ENCODE assay signal across 8 cellular contexts in the genomic region with DNA sequence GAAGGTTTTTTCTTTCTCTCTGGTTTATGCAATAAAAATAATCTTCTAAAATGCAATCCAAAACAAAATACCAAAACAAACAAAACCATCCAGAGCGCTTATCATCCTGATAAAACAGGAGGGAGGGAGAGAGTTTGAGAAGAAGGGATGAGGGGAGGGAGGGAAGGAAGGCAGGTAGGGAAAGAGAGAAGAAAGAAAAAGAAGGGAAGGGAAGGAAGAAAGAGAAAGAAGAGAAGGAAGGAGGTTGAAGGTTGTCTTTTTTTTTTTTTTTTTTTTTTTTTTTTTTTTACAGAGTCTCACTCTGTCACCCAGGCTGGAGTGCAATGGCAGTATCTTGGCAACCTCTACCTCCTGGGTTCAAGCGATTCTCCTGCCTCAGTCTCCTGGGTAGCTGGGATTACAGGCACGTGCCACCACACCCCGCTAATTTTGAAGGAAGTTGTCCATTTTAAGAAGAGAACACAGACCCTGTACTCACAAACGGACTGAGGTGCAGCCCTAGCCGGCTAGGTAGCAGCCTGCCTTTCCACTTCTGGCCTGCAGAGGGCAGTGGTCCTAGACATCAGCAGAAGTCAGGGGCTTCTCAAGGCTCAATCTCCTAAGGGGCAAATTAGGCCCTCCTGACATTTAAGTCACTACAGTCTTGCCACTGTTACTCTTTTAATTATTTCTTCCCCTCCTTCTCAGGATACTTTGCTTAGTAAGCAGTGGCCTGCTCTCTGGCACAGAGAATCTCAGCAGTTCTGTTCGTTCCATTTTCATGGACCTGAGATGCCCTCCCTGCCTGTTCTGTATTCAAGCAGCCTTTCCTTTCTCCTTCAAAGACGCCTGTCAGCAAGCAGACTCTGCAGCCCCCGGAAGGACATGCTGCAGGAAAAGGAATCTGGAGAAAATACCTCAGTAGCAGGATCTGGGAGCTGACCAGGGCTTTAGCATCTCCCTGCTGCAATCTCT.
DNase-seq lines count a peak whose midpoint lies in the region; ATAC-seq and TF ChIP-seq lines count a peak whose summit lies in the region.

No MANE protein-coding gene starts in this region.

- H4K20me1 ChIP-seq in osteoblast (ENCODE audit: insufficient read depth, low read length) = no peaks in the 10 kb centered on the region

- H3K27ac ChIP-seq in Peyer's patch = no peak overlapping the region
- no peak overlapping the region for H3K27ac ChIP-seq in foreskin keratinocyte
- H3K27ac ChIP-seq in osteoblast (ENCODE audit: low read depth, low read length) = no peak overlapping the region
- H3K27ac ChIP-seq in tibial artery = no peak overlapping the region

- H3K4me3 ChIP-seq in Caco-2 (ENCODE audit: low read depth, low read length) (no peak overlapping the region), Peyer's patch (no peak overlapping the region), osteoblast (ENCODE audit: insufficient read depth, low read length) (no peak overlapping the region), tibial artery (no peak overlapping the region)

- no peaks in the 10 kb centered on the region for H3K79me2 ChIP-seq in osteoblast (ENCODE audit: insufficient read depth, low read length)

- TF ChIP-seq EP300 in Ishikawa (IDR thresholded peaks at IDR 0.05; ENCODE audit: borderline replicate concordance) = no peak

- H3K27me3 Mint-ChIP-seq in Caco-2 (ENCODE audit: insufficient read depth, unreplicated experiment) = no peaks in the 10 kb centered on the region

- CTCF ChIA-PET in Caco-2 (lab: Charles Lee) = no interaction called here

- peak; percentile 95 to 96 for TF ChIP-seq CTCF in Caco-2 (IDR thresholded peaks at IDR 0.05; ENCODE audit: insufficient read depth in 1 of 2, low read depth in 1 of 2, low read length in 1 of 2, severe bottlenecking in 1 of 2, unreplicated experiment in 1 of 2)
- TF ChIP-seq CTCF in Peyer's patch (IDR thresholded peaks at IDR 0.05) = peak; percentile 41 to 86 (median 80)
- TF ChIP-seq CTCF in foreskin keratinocyte (conservative IDR thresholded peaks at IDR 0.05) = peak; percentile 79
- TF ChIP-seq CTCF in osteoblast (IDR thresholded peaks at IDR 0.05; ENCODE audit: extremely low read depth, low read depth, low read length) = peak; percentile 89
- TF ChIP-seq CTCF in tibial artery (IDR thresholded peaks at IDR 0.05) = peak; percentile 74 to 91

- H3K27ac Mint-ChIP-seq in Caco-2 (ENCODE audit: unreplicated experiment) = no peak overlapping the region

- H3K4me3 Mint-ChIP-seq in Caco-2 (ENCODE audit: unreplicated experiment) = no peak overlapping the region

- no peaks in the 10 kb centered on the region for H3K4me1 Mint-ChIP-seq in Caco-2 (ENCODE audit: low read depth, unreplicated experiment)

- ATAC-seq in GM21381 (IDR thresholded peaks at IDR 0.05; ENCODE audit: unreplicated experiment) = peak; percentile 90
- peak; percentile 79 for ATAC-seq in foreskin keratinocyte

- no TSS peak for BruUV-seq in Caco-2 (replicated peaks; lab: Mats Ljungman, UMichigan)

- peak overlapping the region; percentile 23 for H3K4me2 ChIP-seq in osteoblast (ENCODE audit: insufficient read depth, low read length)

- no peak for TF ChIP-seq POLR2A in Peyer's patch (IDR thresholded peaks at IDR 0.05)

- TF ChIP-seq RAD21 in Ishikawa (IDR thresholded peaks at IDR 0.05; ENCODE audit: low read depth) = peak; percentile 76

- H3K36me3 ChIP-seq in Caco-2 (ENCODE audit: control insufficient read depth, insufficient read depth, low read length) = peaks cover 1% of the 10 kb centered on the region; the same call in 1 of the 2 replicates
- peaks cover 0 to 7% (median 0%) of the 10 kb centered on the region in 3 donors for H3K36me3 ChIP-seq in Peyer's patch
- H3K36me3 ChIP-seq in osteoblast (ENCODE audit: insufficient read depth, low read length) = no peaks in the 10 kb centered on the region
- no peaks in the 10 kb centered on the region for H3K36me3 ChIP-seq in tibial artery

- intact Hi-C loops in Caco-2 (cut with micrococcal nuclease; ENCODE audit: unreplicated experiment) = loop anchor here (1.0 to 10.0 kb wide), 3 partner anchors 77 to 280 kb away; partner anchors contain the start of gene EPB41L4B
- intact Hi-C loops in tibial artery (cut with DNase I; ENCODE audit: low total_unique reads) = loop anchor here (5.0 kb wide), 1 partner anchor 78 kb away; the partner anchor contains the start of gene EPB41L4B

- DNase-seq in Caco-2 (peak; percentile 78 to 82), Peyer's patch (peak; percentile 46 to 87 (median 76)), foreskin keratinocyte (peak in 1 of 2 donors; percentile 39), osteoblast (ENCODE audit: insufficient read length, low spot score, missing footprints) (peak; percentile 75), tibial artery (peak; percentile 73 to 75)
- peak; percentile 34 to 38 for DNase-seq in activated T-helper 1 cell treated with anti-CD3 and anti-CD28 coated beads, Interleukin-2, amount 50 U/mL, for 16 hours (ENCODE audit: low read depth in 1 of 2, low spot score in 1 of 2)

- H3K9me3 Mint-ChIP-seq in Caco-2 (ENCODE audit: unreplicated experiment) = no peaks in the 10 kb centered on the region

- peaks cover 8% of the 10 kb centered on the region for H3K36me3 Mint-ChIP-seq in Caco-2 (ENCODE audit: insufficient read depth, unreplicated experiment)

- no peaks in the 10 kb centered on the region for H3K9me3 ChIP-seq in Caco-2
- no peaks in the 10 kb centered on the region for H3K9me3 ChIP-seq in Peyer's patch
- H3K9me3 ChIP-seq in osteoblast (ENCODE audit: low read depth, low read length) = no peaks in the 10 kb centered on the region
- H3K9me3 ChIP-seq in tibial artery = no peaks in the 10 kb centered on the region

- H3K4me1 ChIP-seq in Caco-2 (no peaks in the 10 kb centered on the region), Peyer's patch (no peaks in the 10 kb centered on the region), foreskin keratinocyte (no peaks in the 10 kb centered on the region), osteoblast (ENCODE audit: insufficient read depth, low read length) (peaks cover 8% of the 10 kb centered on the region), tibial artery (no peaks in the 10 kb centered on the region)

- H2AFZ ChIP-seq in osteoblast (ENCODE audit: low read length) = peak overlapping the region; percentile 39

- H3K27me3 ChIP-seq in Caco-2 (replicated peaks; ENCODE audit: control insufficient read depth, insufficient read depth, low read length) (no peaks in the 10 kb centered on the region), Peyer's patch (no peaks in the 10 kb centered on the region), foreskin keratinocyte (no peaks in the 10 kb centered on the region), osteoblast (ENCODE audit: insufficient read depth, low read length) (no peaks in the 10 kb centered on the region), tibial artery (peaks cover 0 to 6% of the 10 kb centered on the region in 2 donors)

- POLR2A ChIA-PET in Caco-2 (lab: Charles Lee) = no interaction called here

TF ChIP-seq in Ishikawa, 13 proteins besides CTCF, POLR2A, EP300 and RAD21:
- TF ChIP-seq USF1 (IDR thresholded peaks at IDR 0.05) (no peak), TEAD4 (IDR thresholded peaks at IDR 0.05) (no peak), CREB1 (IDR thresholded peaks at IDR 0.05; ENCODE audit: low read depth) (no peak), EGR1 (IDR thresholded peaks at IDR 0.05) (no peak), TCF12 (IDR thresholded peaks at IDR 0.05; ENCODE audit: low read depth) (no peak), REST (IDR thresholded peaks at IDR 0.05; ENCODE audit: low read depth) (no peak), NFIC (IDR thresholded peaks at IDR 0.05) (no peak), YY1 (IDR thresholded peaks at IDR 0.05; ENCODE audit: low read depth) (no peak), CEBPB (IDR thresholded peaks at IDR 0.05) (no peak), ZBTB7A (IDR thresholded peaks at IDR 0.05; ENCODE audit: low read depth) (no peak), TAF1 (IDR thresholded peaks at IDR 0.05; ENCODE audit: low read depth) (no peak), FOXM1 (IDR thresholded peaks at IDR 0.05; ENCODE audit: borderline replicate concordance, low read depth) (no peak)
- TF ChIP-seq, protein P1, sequence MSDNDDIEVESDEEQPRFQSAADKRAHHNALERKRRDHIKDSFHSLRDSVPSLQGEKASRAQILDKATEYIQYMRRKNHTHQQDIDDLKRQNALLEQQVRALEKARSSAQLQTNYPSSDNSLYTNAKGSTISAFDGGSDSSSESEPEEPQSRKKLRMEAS (IDR thresholded peaks at IDR 0.05) = no peak
